ENCODE assay signal across 17 cellular contexts in genomic region chr2:30663321-30663720, GRCh38.
A peak's percentile ranks its signal among the peaks of the same experiment; 100 is the strongest.
DNase-seq lines count a peak whose midpoint lies in the region; FAIRE-seq and TF ChIP-seq lines count a peak whose summit lies in the region.
"Had no signal": no experiment of that assay in that cellular context is flagged by ENCODE, and none has a peak within 500 bp of the region (broad histone marks: within the 10 kb centered on the region; RNA-seq: fewer than 3 reads in every experiment).

No MANE protein-coding gene starts in this region.

- TF ChIP-seq CTCF in astrocyte (IDR thresholded peaks at IDR 0.05; ENCODE audit: insufficient read depth, low read depth, low read length) = no peak
- TF ChIP-seq CTCF in lower leg skin (IDR thresholded peaks at IDR 0.05) = no peak

- H3K4me3 Mint-ChIP-seq in astrocyte (ENCODE audit: unreplicated experiment) = no peak overlapping the region
- H3K4me3 Mint-ChIP-seq in CD8-positive, alpha-beta memory T cell = no peak overlapping the region
- H3K4me3 Mint-ChIP-seq: CD4-positive, CD25-positive, alpha-beta regulatory T cell had no signal

- H3K36me3 Mint-ChIP-seq in astrocyte (ENCODE audit: low read depth, unreplicated experiment) = peaks cover 2% of the 10 kb centered on the region
- no peaks in the 10 kb centered on the region for H3K36me3 Mint-ChIP-seq in CD8-positive, alpha-beta memory T cell
- H3K36me3 Mint-ChIP-seq: CD4-positive, CD25-positive, alpha-beta regulatory T cell had no signal

- no peak overlapping the region for H3K27ac Mint-ChIP-seq in astrocyte (ENCODE audit: unreplicated experiment)
- no peak overlapping the region for H3K27ac Mint-ChIP-seq in CD8-positive, alpha-beta memory T cell
- H3K27ac Mint-ChIP-seq: CD4-positive, CD25-positive, alpha-beta regulatory T cell had no signal

- no peaks in the 10 kb centered on the region for H3K27me3 ChIP-seq in astrocyte (ENCODE audit: insufficient read depth, low read length)
- H3K27me3 ChIP-seq in CD8-positive, alpha-beta memory T cell (ENCODE audit: insufficient read depth, low read length, poor library complexity, severe bottlenecking) = no peaks in the 10 kb centered on the region
- H3K27me3 ChIP-seq: BLaER1 had no signal

- CTCF ChIA-PET in CD8-positive, alpha-beta memory T cell (lab: Charles Lee) = no interaction called here

- peak; percentile 43 for DNase-seq in activated CD8-positive, alpha-beta memory T cell treated with anti-CD3 and anti-CD28 coated beads, Interleukin-2, amount 50 U/mL, for 48 hours
- no peak for DNase-seq in activated CD8-positive, alpha-beta memory T cell treated with anti-CD3 and anti-CD28 coated beads for 24 hours
- DNase-seq in astrocyte (ENCODE audit: low read depth) (no peak), lower leg skin (ENCODE audit: low spot score in 2 of 2) (peak; percentile 3 to 66), AG08395 (ENCODE audit: low spot score) (no peak), NCI-H345 (lab: John Stamatoyannopoulos, UW) (no peak)
- peak; percentile 11 for DNase-seq in stimulated activated CD8-positive, alpha-beta memory T cell treated with anti-CD3 and anti-CD28 coated beads, Interleukin-4, amount 100 ng/mL, for 48 hours
- DNase-seq in CD8-positive, alpha-beta memory T cell = no peak
- DNase-seq: 8988T; CD4-positive, CD25-positive, alpha-beta regulatory T cell; NCI-H1105 treated with DMSO at 0.1 percent for 48 hours; NCI-H446 treated with DMSO at 0.1 percent for 48 hours had no signal

- H3K36me3 ChIP-seq in astrocyte (ENCODE audit: insufficient read depth, low read length) = no peaks in the 10 kb centered on the region
- H3K36me3 ChIP-seq in CD8-positive, alpha-beta memory T cell (ENCODE audit: insufficient read depth, low read length) = no peaks in the 10 kb centered on the region
- H3K36me3 ChIP-seq: BLaER1 had no signal

- H3K79me2 ChIP-seq in astrocyte (ENCODE audit: insufficient read depth, low read length) = no peaks in the 10 kb centered on the region

- no peak overlapping the region for H3K9ac ChIP-seq in astrocyte (ENCODE audit: low read length)
- H3K9ac ChIP-seq: BLaER1 had no signal

- intact Hi-C loops in lower leg skin (cut with DNase I; ENCODE audit: low total_unique reads) = no loop called here

- H3K4me2 ChIP-seq in astrocyte (ENCODE audit: low read length) = peak overlapping the region; percentile 0
- H3K4me2 ChIP-seq: BLaER1 had no signal

- no peaks in the 10 kb centered on the region for H3K9me3 ChIP-seq in astrocyte (ENCODE audit: insufficient read depth, low read depth, low read length)
- no peaks in the 10 kb centered on the region for H3K9me3 ChIP-seq in CD8-positive, alpha-beta memory T cell (ENCODE audit: low read length)

- TF ChIP-seq POLR2A in lower leg skin (IDR thresholded peaks at IDR 0.05) = no peak

- no peak overlapping the region for H3K4me3 ChIP-seq in astrocyte (ENCODE audit: insufficient read depth, low read depth, low read length)
- no peak overlapping the region for H3K4me3 ChIP-seq in lower leg skin (ENCODE audit: low read depth, poor library complexity, severe bottlenecking)
- no peak overlapping the region for H3K4me3 ChIP-seq in CD8-positive, alpha-beta memory T cell (ENCODE audit: low read length)
- H3K4me3 ChIP-seq: BLaER1, K562 had no signal

- no peak overlapping the region for H2AFZ ChIP-seq in astrocyte (ENCODE audit: low read depth, low read length)

- peaks cover 45% of the 10 kb centered on the region for H3K4me1 ChIP-seq in astrocyte (ENCODE audit: insufficient read depth, low read length)
- H3K4me1 ChIP-seq in CD8-positive, alpha-beta memory T cell (ENCODE audit: insufficient read depth, low read length) = no peaks in the 10 kb centered on the region

- no peaks in the 10 kb centered on the region for H4K20me1 ChIP-seq in astrocyte (ENCODE audit: insufficient read depth, low read length)
- H4K20me1 ChIP-seq: BLaER1 had no signal

- POLR2A ChIA-PET in CD8-positive, alpha-beta memory T cell (lab: Charles Lee) = no interaction called here

- H3K27ac ChIP-seq in astrocyte (ENCODE audit: low read depth, low read length) = peak overlapping the region; percentile 5
- H3K27ac ChIP-seq in CD8-positive, alpha-beta memory T cell (ENCODE audit: low read depth, low read length) = no peak overlapping the region
- H3K27ac ChIP-seq: BLaER1 had no signal

- peaks cover 17% of the 10 kb centered on the region for H3K4me1 Mint-ChIP-seq in astrocyte (ENCODE audit: low read depth, unreplicated experiment)
- no peaks in the 10 kb centered on the region for H3K4me1 Mint-ChIP-seq in CD8-positive, alpha-beta memory T cell

- peaks cover 9% of the 10 kb centered on the region for H3K9me3 Mint-ChIP-seq in astrocyte (ENCODE audit: unreplicated experiment)
- peaks cover 0 to 2% (median 0%) of the 10 kb centered on the region in 5 donors for H3K9me3 Mint-ChIP-seq in CD8-positive, alpha-beta memory T cell

- WGBS in lower leg skin, 2 donors = 93 to 96% methylated on average over 4 of the region's 4 CpGs

- no peaks in the 10 kb centered on the region for H3K27me3 Mint-ChIP-seq in astrocyte (ENCODE audit: low read depth, unreplicated experiment)
- H3K27me3 Mint-ChIP-seq in CD8-positive, alpha-beta memory T cell = no peaks in the 10 kb centered on the region

- no peak for FAIRE-seq in astrocyte (lab: Jason Lieb, UNC)
- FAIRE-seq: D721Med, GM19239, HepG2, K562 had no signal

Comparison
In these comparisons a context has a peak if more than half of its experiments do, and no peak if none do; other contexts are left out.
1. DNase-seq: peak in activated CD8-positive, alpha-beta memory T cell treated with anti-CD3 and anti-CD28 coated beads, Interleukin-2, amount 50 U/mL, for 48 hours (single experiment), lower leg skin (2 of 2) and stimulated activated CD8-positive, alpha-beta memory T cell treated with anti-CD3 and anti-CD28 coated beads, Interleukin-4, amount 100 ng/mL, for 48 hours (single experiment); none in activated CD8-positive, alpha-beta memory T cell treated with anti-CD3 and anti-CD28 coated beads for 24 hours (single experiment), astrocyte (single experiment), AG08395 (single experiment), CD8-positive, alpha-beta memory T cell (0 of 5) and NCI-H345 (single experiment).